ENCODE assay signal across 17 cellular contexts in genomic region chr17:72370819-72371218, GRCh38.
A peak's percentile ranks its signal among the peaks of the same experiment; 100 is the strongest.
DNase-seq lines count a peak whose midpoint lies in the region; ATAC-seq and TF ChIP-seq lines count a peak whose summit lies in the region.
"Had no signal": no experiment of that assay in that cellular context is flagged by ENCODE, and none has a peak within 500 bp of the region (broad histone marks: within the 10 kb centered on the region; RNA-seq: fewer than 3 reads in every experiment).

No MANE protein-coding gene starts in this region.

- 67% methylated on average over 4 of the region's 4 CpGs for WGBS in SK-N-SH (ENCODE audit: low lambda C conversion rate)
- 47 to 77% methylated on average over 4 of the region's 4 CpGs for WGBS in upper lobe of left lung, 2 donors
- 72 to 78% methylated on average over 4 of the region's 4 CpGs for WGBS in lower leg skin, 2 donors

- H3K27ac ChIP-seq in SK-N-SH (ENCODE audit: low read depth in 2 of 2, low read length in 1 of 2), result peak overlapping the region in 1 of 2 experiments; percentile 48; a peak in 2 of 4 replicates
- H3K27ac ChIP-seq in upper lobe of left lung, result no peak overlapping the region
- H3K27ac ChIP-seq: epithelial cell of prostate, suprapubic skin had no signal

- no peaks in the 10 kb centered on the region for H3K36me3 ChIP-seq in SK-N-SH (replicated peaks in 1 of 2; ENCODE audit: control insufficient read depth in 1 of 2, insufficient read depth in 2 of 2, low read length in 1 of 2)
- H3K36me3 ChIP-seq in upper lobe of left lung, result no peaks in the 10 kb centered on the region
- H3K36me3 ChIP-seq: suprapubic skin had no signal

- H3K4me1 ChIP-seq in SK-N-SH (ENCODE audit: control insufficient read depth in 1 of 2, insufficient read depth in 2 of 2, low read depth in 1 of 2, low read length in 1 of 2), result peaks cover 21 to 31% of the 10 kb centered on the region in 2 experiments; a peak in 3 of 4 replicates
- H3K4me1 ChIP-seq in upper lobe of left lung, result no peaks in the 10 kb centered on the region

- TF ChIP-seq POLR2A in upper lobe of left lung (IDR thresholded peaks at IDR 0.05) (no peak), lower leg skin (IDR thresholded peaks at IDR 0.05) (no peak)

- H3K9me2 ChIP-seq in SK-N-SH, result no peaks in the 10 kb centered on the region

- no peak overlapping the region for H3K9ac ChIP-seq in SK-N-SH

- H3K27me3 ChIP-seq in SK-N-SH (ENCODE audit: insufficient read depth) (no peaks in the 10 kb centered on the region), upper lobe of left lung (no peaks in the 10 kb centered on the region)

- peaks cover 9% of the 10 kb centered on the region for H3F3A ChIP-seq in SK-N-SH (replicated peaks; ENCODE audit: insufficient read depth)

- ATAC-seq in upper lobe of left lung (ENCODE audit: low FRiP score in 2 of 2), result peak; percentile 31 to 39
- ATAC-seq in HG03135 (IDR thresholded peaks at IDR 0.05; ENCODE audit: unreplicated experiment), result no peak

- intact Hi-C loops in lower leg skin (cut with DNase I; ENCODE audit: low total_unique reads), result no loop called here

- H3K9me3 ChIP-seq in SK-N-SH (no peaks in the 10 kb centered on the region), upper lobe of left lung (no peaks in the 10 kb centered on the region)
- H3K9me3 ChIP-seq: suprapubic skin had no signal

- TF ChIP-seq EP300 in SK-N-SH (IDR thresholded peaks at IDR 0.05; ENCODE audit: borderline replicate concordance in 1 of 2, low read depth in 1 of 2, low read length in 1 of 2), result no peak
- no peak for TF ChIP-seq EP300 in upper lobe of left lung (IDR thresholded peaks at IDR 0.05)

- POLR2A ChIA-PET in SK-N-SH (lab: Yijun Ruan, JAX), result no interaction called here

- H4K20me1 ChIP-seq in SK-N-SH (ENCODE audit: insufficient read depth), result no peaks in the 10 kb centered on the region

- H3K79me2 ChIP-seq in SK-N-SH (ENCODE audit: insufficient read depth), result no peaks in the 10 kb centered on the region

- peak overlapping the region; percentile 26; the same call in 1 of the 2 replicates for H2AFZ ChIP-seq in SK-N-SH (ENCODE audit: low read depth)

- H3K4me2 ChIP-seq in SK-N-SH, result peak overlapping the region; percentile 16; the same call in 1 of the 2 replicates

- DNase-seq in activated effector memory CD4-positive, alpha-beta T cell treated with anti-CD3 and anti-CD28 coated beads, Interleukin-2, amount 50 U/mL, for 16 hours, result peak; percentile 39
- no peak for DNase-seq in activated effector memory CD4-positive, alpha-beta T cell treated with Interleukin-2 at 50 U/mL for 16 hours
- DNase-seq in SK-N-SH (no peak), fibroblast of mammary gland (ENCODE audit: low read depth) (peak; percentile 82), upper lobe of left lung (no peak), lower leg skin (ENCODE audit: low spot score in 2 of 2) (no peak), epidermal melanocyte (ENCODE audit: insufficient read length, low spot score) (no peak)
- DNase-seq: 8988T; activated naive CD4-positive, alpha-beta T cell; cerebellar nuclear complex; NCI-H1436 treated with DMSO at 0.1 percent for 48 hours; NCI-H526; stimulated activated CD4-positive, alpha-beta T cell treated with anti-CD3 and anti-CD28 coated beads, Interleukin-12 subunit alpha, Interleukin-12 subunit beta, amount 100 ng/mL, for 4 hours; T-helper 9 cell had no signal

- TF ChIP-seq CTCF in SK-N-SH (IDR thresholded peaks at IDR 0.05), result no peak
- TF ChIP-seq CTCF in fibroblast of mammary gland (conservative IDR thresholded peaks at IDR 0.05; ENCODE audit: control insufficient read depth, insufficient read depth, low read depth, low read length), result no peak
- TF ChIP-seq CTCF in upper lobe of left lung (IDR thresholded peaks at IDR 0.05), result no peak
- TF ChIP-seq CTCF in lower leg skin (IDR thresholded peaks at IDR 0.05), result no peak

- CTCF ChIA-PET in SK-N-SH (lab: Yijun Ruan, JAX), result interaction anchor here (0.6 to 1.9 kb wide), 3 partner anchors 61 to 772 kb away, joined by 3 to 4 read pairs (median 4); no protein-coding TSS in a partner anchor

- no peak overlapping the region for H3K4me3 ChIP-seq in SK-N-SH (ENCODE audit: low read depth in 2 of 2, low read length in 1 of 2)
- H3K4me3 ChIP-seq in fibroblast of mammary gland (ENCODE audit: control insufficient read depth, low read depth, low read length), result no peak overlapping the region
- no peak overlapping the region for H3K4me3 ChIP-seq in upper lobe of left lung
- H3K4me3 ChIP-seq in lower leg skin (ENCODE audit: low read depth, poor library complexity, severe bottlenecking), result no peak overlapping the region
- H3K4me3 ChIP-seq: suprapubic skin had no signal

- TF ChIP-seq RAD21 in SK-N-SH (IDR thresholded peaks at IDR 0.05; ENCODE audit: low read length), result no peak

TF ChIP-seq in SK-N-SH, 30 proteins besides CTCF, POLR2A, EP300 and RAD21:
- peak; percentile 46; the same call in 1 of the 2 replicates for TF ChIP-seq FOSL2 (IDR thresholded peaks at IDR 0.05; ENCODE audit: borderline replicate concordance, low read depth)
- TF ChIP-seq, protein P1, sequence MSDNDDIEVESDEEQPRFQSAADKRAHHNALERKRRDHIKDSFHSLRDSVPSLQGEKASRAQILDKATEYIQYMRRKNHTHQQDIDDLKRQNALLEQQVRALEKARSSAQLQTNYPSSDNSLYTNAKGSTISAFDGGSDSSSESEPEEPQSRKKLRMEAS (IDR thresholded peaks at IDR 0.05; ENCODE audit: low read depth), result no peak
- TF ChIP-seq REST (IDR thresholded peaks at IDR 0.05; ENCODE audit: low read depth, low read length), result no peak
- TF ChIP-seq, protein P2, sequence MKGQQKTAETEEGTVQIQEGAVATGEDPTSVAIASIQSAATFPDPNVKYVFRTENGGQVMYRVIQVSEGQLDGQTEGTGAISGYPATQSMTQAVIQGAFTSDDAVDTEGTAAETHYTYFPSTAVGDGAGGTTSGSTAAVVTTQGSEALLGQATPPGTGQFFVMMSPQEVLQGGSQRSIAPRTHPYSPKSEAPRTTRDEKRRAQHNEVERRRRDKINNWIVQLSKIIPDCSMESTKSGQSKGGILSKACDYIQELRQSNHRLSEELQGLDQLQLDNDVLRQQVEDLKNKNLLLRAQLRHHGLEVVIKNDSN (IDR thresholded peaks at IDR 0.05; ENCODE audit: borderline replicate concordance, low read depth), result no peak
- TF ChIP-seq GABPA (IDR thresholded peaks at IDR 0.05; ENCODE audit: low read depth), result no peak

Comparison
In these comparisons a context has a peak if more than half of its experiments do, and no peak if none do; other contexts are left out.
1. DNase-seq: peak in activated effector memory CD4-positive, alpha-beta T cell treated with anti-CD3 and anti-CD28 coated beads, Interleukin-2, amount 50 U/mL, for 16 hours (single experiment) and fibroblast of mammary gland (single experiment); none in activated effector memory CD4-positive, alpha-beta T cell treated with Interleukin-2 at 50 U/mL for 16 hours (single experiment), SK-N-SH (single experiment), upper lobe of left lung (0 of 2), lower leg skin (0 of 2) and epidermal melanocyte (single experiment).